ENCODE assay signal across 26 cellular contexts in genomic region chr5:16577677-16578076, GRCh38. TPM values are rescaled to one million over a fixed set of nuclear protein-coding genes. Genes with fewer than 3 reads are reported as not detected.
DNase-seq lines count a peak whose midpoint lies in the region; ATAC-seq and TF ChIP-seq lines count a peak whose summit lies in the region.
"Had no signal": no experiment of that assay in that cellular context is flagged by ENCODE, and none has a peak within 500 bp of the region (broad histone marks: within the 10 kb centered on the region; RNA-seq: fewer than 3 reads in every experiment).

No MANE protein-coding gene starts in this region.

- peaks cover 14% of the 10 kb centered on the region for H3K36me3 Mint-ChIP-seq in activated CD4-positive, alpha-beta T cell treated with anti-CD3 and anti-CD28 coated beads for 36 hours (ENCODE audit: low read depth)
- H3K36me3 Mint-ChIP-seq in brain = no peaks in the 10 kb centered on the region
- H3K36me3 Mint-ChIP-seq: mesothelial cell of epicardium had no signal

- no peaks in the 10 kb centered on the region for H3K36me3 ChIP-seq in OCI-LY7 (ENCODE audit: insufficient read depth, low read length)
- H3K36me3 ChIP-seq: esophagus muscularis mucosa, left ventricle myocardium inferior had no signal

- no peak overlapping the region for H2AFZ ChIP-seq in OCI-LY7 (ENCODE audit: low read length)
- H2AFZ ChIP-seq: hepatocyte had no signal

- in situ Hi-C loops in KBM-7 (cut with MboI; ENCODE audit: low pct_unique_long_range_greater_than_20kb, low sequenced_read_pairs) = no loop called here

- H3K27me3 Mint-ChIP-seq in activated CD4-positive, alpha-beta T cell treated with anti-CD3 and anti-CD28 coated beads for 36 hours = no peaks in the 10 kb centered on the region
- no peaks in the 10 kb centered on the region for H3K27me3 Mint-ChIP-seq in brain
- H3K27me3 Mint-ChIP-seq: activated CD8-positive, alpha-beta memory T cell treated with anti-CD3 and anti-CD28 coated beads, Interleukin-2, amount 10 ng/mL, durations not matched to agents 7 days and 5 days; naive thymus-derived CD4-positive, alpha-beta T cell; stimulated activated memory B cell treated with anti-CD40 and anti-IgM and Interleukin-4, amounts not matched to agents 10 μg/mL and 1 μg/mL and 100 μg/mL, for 72 hours had no signal

- H3K4me1 Mint-ChIP-seq in activated CD4-positive, alpha-beta T cell treated with anti-CD3 and anti-CD28 coated beads for 36 hours = peaks cover 43% of the 10 kb centered on the region
- H3K4me1 Mint-ChIP-seq in brain = peaks cover 77% of the 10 kb centered on the region
- H3K4me1 Mint-ChIP-seq: mesothelial cell of epicardium had no signal

- intact Hi-C loops in activated CD4-positive, alpha-beta T cell treated with anti-CD3 and anti-CD28 coated beads for 36 hours (cut with DNase I, micrococcal nuclease) = no loop called here
- intact Hi-C loops in OCI-LY7 (cut with micrococcal nuclease; ENCODE audit: unreplicated experiment) = no loop called here

- peak overlapping the region; percentile 56 for H3K27ac Mint-ChIP-seq in activated CD4-positive, alpha-beta T cell treated with anti-CD3 and anti-CD28 coated beads for 36 hours
- peak overlapping the region; percentile 0 to 98 (median 56) for H3K27ac Mint-ChIP-seq in brain
- H3K27ac Mint-ChIP-seq: activated CD8-positive, alpha-beta memory T cell treated with anti-CD3 and anti-CD28 coated beads, Interleukin-2, amount 10 ng/mL, durations not matched to agents 7 days and 5 days; mesothelial cell of epicardium; stimulated activated memory B cell treated with anti-CD40 and anti-IgM and Interleukin-4, amounts not matched to agents 10 μg/mL and 1 μg/mL and 100 μg/mL, for 72 hours had no signal

- no peaks in the 10 kb centered on the region for H4K20me1 ChIP-seq in OCI-LY7 (ENCODE audit: insufficient read depth, low read length)

- H3K79me2 ChIP-seq in OCI-LY7 (ENCODE audit: insufficient read depth, low read depth, low read length) = no peaks in the 10 kb centered on the region
- H3K79me2 ChIP-seq: hepatocyte had no signal

- peak; percentile 74 for ATAC-seq in activated CD4-positive, alpha-beta T cell treated with anti-CD3 and anti-CD28 coated beads for 36 hours
- ATAC-seq: activated CD8-positive, alpha-beta memory T cell treated with anti-CD3 and anti-CD28 coated beads, Interleukin-2, amount 10 ng/mL, durations not matched to agents 7 days and 5 days; naive thymus-derived CD4-positive, alpha-beta T cell; stimulated activated memory B cell treated with anti-CD40 and anti-IgM and Interleukin-4, amounts not matched to agents 10 μg/mL and 1 μg/mL and 100 μg/mL, for 72 hours had no signal

- peaks cover 4% of the 10 kb centered on the region for H3K9me3 Mint-ChIP-seq in activated CD4-positive, alpha-beta T cell treated with anti-CD3 and anti-CD28 coated beads for 36 hours (ENCODE audit: low read depth)
- H3K9me3 Mint-ChIP-seq in brain = no peaks in the 10 kb centered on the region
- H3K9me3 Mint-ChIP-seq: CD8-positive, alpha-beta memory T cell; mesothelial cell of epicardium had no signal

- peak; percentile 36 for DNase-seq in activated CD4-positive, alpha-beta T cell treated with anti-CD3 and anti-CD28 coated beads for 36 hours
- no peak for DNase-seq in activated CD4-positive, alpha-beta T cell treated with anti-CD3 and anti-CD28 coated beads for 1 hour
- peak; percentile 33 for DNase-seq in A172 (ENCODE audit: low spot score)
- peak; percentile 7 for DNase-seq in OCI-LY7 (ENCODE audit: low spot score)
- no peak for DNase-seq in C1 segment of cervical spinal cord (lab: John Stamatoyannopoulos, UW)
- DNase-seq in KBM-7 = no peak
- no peak for DNase-seq in NCI-H2029 (lab: John Stamatoyannopoulos, UW)
- DNase-seq: activated CD4-positive, CD25-positive, alpha-beta regulatory T cell; activated CD8-positive, alpha-beta memory T cell treated with anti-CD3 and anti-CD28 coated beads, Interleukin-2, amount 10 ng/mL, durations not matched to agents 7 days and 5 days; activated effector memory CD4-positive, alpha-beta T cell treated with Interleukin-2 at 50 U/mL for 16 hours; AML-193; CD8-positive, alpha-beta memory T cell; GDM1; Kasumi-1; left ventricle myocardium inferior; MV-4-11; naive thymus-derived CD4-positive, alpha-beta T cell; NCI-H187 treated with DMSO at 0.1 percent for 48 hours; Right ventricle myocardium superior; stimulated activated CD4-positive, alpha-beta T cell treated with anti-CD3 and anti-CD28 coated beads, Interleukin-2, amount 100 ng/mL, for 24 hours had no signal

- CTCF ChIA-PET in activated CD4-positive, alpha-beta T cell treated with anti-CD3 and anti-CD28 coated beads for 36 hours (lab: Charles Lee) = interaction anchor here (1.0 to 2.1 kb wide), 2 partner anchors 11 to 25 kb away, joined by 5 to 6 read pairs; no protein-coding TSS in a partner anchor
- CTCF ChIA-PET in OCI-LY7 (lab: Charles Lee; ENCODE audit: unreplicated experiment) = no interaction called here

- H3K9me2 ChIP-seq in OCI-LY7 (ENCODE audit: insufficient read depth, low read length) = no peaks in the 10 kb centered on the region

- H3K4me1 ChIP-seq in OCI-LY7 (ENCODE audit: insufficient read depth, low read length, poor library complexity, severe bottlenecking) = no peaks in the 10 kb centered on the region

- POLR2A ChIA-PET in activated CD4-positive, alpha-beta T cell treated with anti-CD3 and anti-CD28 coated beads for 36 hours (lab: Charles Lee) = interaction anchor here (0.6 kb wide), 1 partner anchor 495 kb away, joined by 3 read pairs; no protein-coding TSS in a partner anchor
- POLR2A ChIA-PET in OCI-LY7 (lab: Charles Lee) = interaction anchor here (0.9 to 1.5 kb wide), 2 partner anchors 10 to 11 kb away, joined by 4 read pairs; no protein-coding TSS in a partner anchor

- TF ChIP-seq CTCF in OCI-LY7 (conservative IDR thresholded peaks at IDR 0.05; ENCODE audit: low read length) (no peak), brain (conservative IDR thresholded peaks at IDR 0.05) (no peak)

- no peak overlapping the region for H3K4me3 ChIP-seq in OCI-LY7 (ENCODE audit: low read depth, low read length, poor library complexity, severe bottlenecking)
- H3K4me3 ChIP-seq: coronary artery, esophagus muscularis mucosa, hepatocyte, left ventricle myocardium inferior had no signal

- BruUV-seq in OCI-LY7 (replicated peaks; lab: Mats Ljungman, UMichigan) = no TSS peak

- no peaks in the 10 kb centered on the region for H3K9me3 ChIP-seq in OCI-LY7 (ENCODE audit: low read length)
- H3K9me3 ChIP-seq: esophagus muscularis mucosa, left ventricle myocardium inferior had no signal

- no peak overlapping the region for H3K27ac ChIP-seq in OCI-LY7 (ENCODE audit: low read depth, low read length, poor library complexity, severe bottlenecking)
- H3K27ac ChIP-seq: coronary artery, esophagus muscularis mucosa, hepatocyte, left ventricle myocardium inferior had no signal

- no peak overlapping the region for H3K4me2 ChIP-seq in OCI-LY7 (ENCODE audit: low read length)
- H3K4me2 ChIP-seq: hepatocyte had no signal

- no peak overlapping the region for H3K4me3 Mint-ChIP-seq in activated CD4-positive, alpha-beta T cell treated with anti-CD3 and anti-CD28 coated beads for 36 hours
- H3K4me3 Mint-ChIP-seq in brain = no peak overlapping the region
- H3K4me3 Mint-ChIP-seq: activated CD8-positive, alpha-beta memory T cell treated with anti-CD3 and anti-CD28 coated beads, Interleukin-2, amount 10 ng/mL, durations not matched to agents 7 days and 5 days; CD8-positive, alpha-beta memory T cell; mesothelial cell of epicardium; naive thymus-derived CD4-positive, alpha-beta T cell; stimulated activated memory B cell treated with anti-CD40 and anti-IgM and Interleukin-4, amounts not matched to agents 10 μg/mL and 1 μg/mL and 100 μg/mL, for 72 hours had no signal

RNA-seq across cellular contexts. Expression of gene RETREG1, which starts 39.1 kb away (rescaled TPM):
- 10 to 100 TPM; 17.7 to 23.3 TPM for total RNA-seq in activated CD4-positive, alpha-beta T cell treated with anti-CD3 and anti-CD28 coated beads for 36 hours
- 20.7 and 25.4 TPM in 2 replicates for total RNA-seq in A172 (2014; rRNA removed; shearing (Covaris generic))
- 2.4 TPM in 1 of 2 replicates, not detected in the other for total RNA-seq in OCI-LY7 (2014; rRNA removed; shearing (Covaris generic))
- 1.1 and 2.6 TPM in 2 replicates for total RNA-seq in OCI-LY7 (2022)
- polyA plus RNA-seq in brain (ENCODE audit: insufficient read depth, low read depth, low replicate concordance) = 34.4 TPM

Comparison
In these comparisons a context has a peak if more than half of its experiments do, and no peak if none do; other contexts are left out.
1. DNase-seq: peak in activated CD4-positive, alpha-beta T cell treated with anti-CD3 and anti-CD28 coated beads for 36 hours (single experiment), A172 (single experiment) and OCI-LY7 (single experiment); none in activated CD4-positive, alpha-beta T cell treated with anti-CD3 and anti-CD28 coated beads for 1 hour (single experiment), C1 segment of cervical spinal cord (0 of 14), KBM-7 (single experiment) and NCI-H2029 (single experiment).